21 cellular contexts compared by ENCODE assay signal in the genomic region with DNA sequence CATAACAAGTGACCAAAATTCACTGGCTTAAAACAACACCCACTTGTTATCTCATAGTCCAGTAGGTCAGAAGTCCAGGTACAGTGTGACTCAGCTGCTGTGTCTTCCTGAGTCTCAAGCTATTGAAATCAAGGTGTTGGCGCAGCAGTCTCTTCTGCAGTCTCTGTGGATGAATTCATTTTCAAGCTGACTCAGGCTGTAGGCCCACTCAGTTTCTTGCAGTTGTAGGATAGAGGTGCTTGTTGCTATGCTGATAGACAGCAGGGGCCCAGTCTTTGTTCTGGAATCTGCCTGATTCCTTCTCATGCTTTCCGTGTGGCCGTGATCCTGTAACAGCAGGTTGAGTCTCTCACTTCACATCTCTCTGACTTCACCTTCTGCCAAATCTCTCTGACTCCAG.
DNase-seq lines count a peak whose midpoint lies in the region; ATAC-seq and TF ChIP-seq lines count a peak whose summit lies in the region.
"Had no signal": no experiment of that assay in that cellular context is flagged by ENCODE, and none has a peak within 500 bp of the region (broad histone marks: within the 10 kb centered on the region; RNA-seq: fewer than 3 reads in every experiment).

No MANE protein-coding gene starts in this region.

- WGBS in GM23248 (ENCODE audit: low coverage in 1 of 2, low lambda C conversion rate in 2 of 2, missing lambda C conversion rate in 2 of 2), 2 experiments, result 10 to 13% methylated on average over 3 of the region's 3 CpGs
- WGBS in stomach, 5 donors, result 30 to 56% (median 43%) methylated on average over 2 to 3 of the region's 3 CpGs

- H3K27ac ChIP-seq in cardiac muscle cell, result peak overlapping the region; percentile 18
- no peak overlapping the region for H3K27ac ChIP-seq in GM23248
- no peak overlapping the region for H3K27ac ChIP-seq in stomach
- H3K27ac ChIP-seq: heart right ventricle, upper lobe of left lung had no signal

- TF ChIP-seq EP300 in stomach (IDR thresholded peaks at IDR 0.05), result no peak

- H3K79me2 ChIP-seq in GM23248 (ENCODE audit: insufficient read depth), result no peaks in the 10 kb centered on the region

- H3K4me1 ChIP-seq in cardiac muscle cell (ENCODE audit: low read depth), result peaks cover 10% of the 10 kb centered on the region
- no peaks in the 10 kb centered on the region for H3K4me1 ChIP-seq in GM23248 (ENCODE audit: insufficient read depth)
- no peaks in the 10 kb centered on the region for H3K4me1 ChIP-seq in stomach
- H3K4me1 ChIP-seq: heart right ventricle, upper lobe of left lung had no signal

- no peak overlapping the region for H3K4me2 ChIP-seq in GM23248 (ENCODE audit: unreplicated experiment)

- in situ Hi-C loops in GM23248 (cut with MboI), result no loop called here

- intact Hi-C loops in Right ventricle myocardium inferior (cut with DNase I), result no loop called here
- intact Hi-C loops in stomach (cut with DNase I; ENCODE audit: low total_unique reads), result no loop called here

- no peak for TF ChIP-seq POLR2A in stomach (IDR thresholded peaks at IDR 0.05)

- ATAC-seq in Right ventricle myocardium inferior (no peak), HG03135 (IDR thresholded peaks at IDR 0.05; ENCODE audit: unreplicated experiment) (no peak)
- ATAC-seq: activated CD4-positive, alpha-beta T cell treated with anti-CD3 and anti-CD28 coated beads for 36 hours; heart right ventricle; mucosa of descending colon had no signal

- no peaks in the 10 kb centered on the region for H4K20me1 ChIP-seq in GM23248 (ENCODE audit: insufficient read depth)

- peak in 1 of 2 donors; percentile 28 for DNase-seq in cardiac muscle cell (ENCODE audit: low read depth in 1 of 2, low spot score in 1 of 2)
- no peak for DNase-seq in Right ventricle myocardium inferior (ENCODE audit: missing footprints)
- peak; percentile 33 for DNase-seq in SW480 (ENCODE audit: low spot score)
- peak; percentile 0 for DNase-seq in iris pigment epithelial cell (ENCODE audit: low read depth)
- no peak for DNase-seq in central memory CD4-positive, alpha-beta T cell
- DNase-seq in GM23248, result no peak
- no peak for DNase-seq in stomach
- DNase-seq: activated CD4-positive, alpha-beta T cell treated with anti-CD3 and anti-CD28 coated beads for 36 hours; activated gamma-delta T cell treated with Interleukin-2 at 50 U/mL for 16 hours; activated T-cell treated with anti-CD3 and anti-CD28 coated beads, Interleukin-2, amount 50 U/mL, for 24 hours; AML-193; effector CD8-positive, alpha-beta T cell; foreskin fibroblast; heart right ventricle; KBM-7; mucosa of descending colon; NCI-H1436; nephron progenitor cell; NK-92 treated with Interleukin-12 subunit alpha and Interleukin-12 subunit beta, amount 100 ng/mL, for 24 hours; upper lobe of left lung had no signal

- no peaks in the 10 kb centered on the region for H3K9me2 ChIP-seq in GM23248 (ENCODE audit: insufficient read depth)

- H3K9ac ChIP-seq in GM23248, result no peak overlapping the region

- TF ChIP-seq CTCF in cardiac muscle cell (IDR thresholded peaks at IDR 0.05; ENCODE audit: low read depth, low read length), result no peak
- TF ChIP-seq CTCF in stomach (IDR thresholded peaks at IDR 0.05), result no peak

- H3K36me3 ChIP-seq in cardiac muscle cell (no peaks in the 10 kb centered on the region), GM23248 (ENCODE audit: low read depth) (no peaks in the 10 kb centered on the region), stomach (no peaks in the 10 kb centered on the region)
- H3K36me3 ChIP-seq: heart right ventricle, upper lobe of left lung had no signal

- H3F3A ChIP-seq in GM23248 (ENCODE audit: insufficient read depth), result no peaks in the 10 kb centered on the region

- no peaks in the 10 kb centered on the region for H3K27me3 ChIP-seq in cardiac muscle cell
- H3K27me3 ChIP-seq in GM23248 (replicated peaks; ENCODE audit: insufficient read depth), result no peaks in the 10 kb centered on the region
- H3K27me3 ChIP-seq in stomach, result no peaks in the 10 kb centered on the region
- H3K27me3 ChIP-seq: heart right ventricle, upper lobe of left lung had no signal

- H3K4me3 ChIP-seq in cardiac muscle cell (no peak overlapping the region), GM23248 (no peak overlapping the region), stomach (no peak overlapping the region)
- H3K4me3 ChIP-seq: heart right ventricle, mucosa of descending colon, upper lobe of left lung had no signal

- H2AFZ ChIP-seq in GM23248, result no peak overlapping the region

- no peaks in the 10 kb centered on the region for H3K9me3 ChIP-seq in cardiac muscle cell (ENCODE audit: low read depth)
- no peaks in the 10 kb centered on the region for H3K9me3 ChIP-seq in GM23248 (ENCODE audit: low read depth)
- H3K9me3 ChIP-seq in stomach, result peaks cover 0 to 5% (median 2%) of the 10 kb centered on the region in 4 donors
- H3K9me3 ChIP-seq: mucosa of descending colon had no signal

Comparison
In these comparisons a context has a peak if more than half of its experiments do, and no peak if none do; other contexts are left out.
1. DNase-seq: peak in SW480 (single experiment) and iris pigment epithelial cell (single experiment); none in Right ventricle myocardium inferior (single experiment), central memory CD4-positive, alpha-beta T cell (single experiment), GM23248 (single experiment) and stomach (single experiment).